In the genomic region with DNA sequence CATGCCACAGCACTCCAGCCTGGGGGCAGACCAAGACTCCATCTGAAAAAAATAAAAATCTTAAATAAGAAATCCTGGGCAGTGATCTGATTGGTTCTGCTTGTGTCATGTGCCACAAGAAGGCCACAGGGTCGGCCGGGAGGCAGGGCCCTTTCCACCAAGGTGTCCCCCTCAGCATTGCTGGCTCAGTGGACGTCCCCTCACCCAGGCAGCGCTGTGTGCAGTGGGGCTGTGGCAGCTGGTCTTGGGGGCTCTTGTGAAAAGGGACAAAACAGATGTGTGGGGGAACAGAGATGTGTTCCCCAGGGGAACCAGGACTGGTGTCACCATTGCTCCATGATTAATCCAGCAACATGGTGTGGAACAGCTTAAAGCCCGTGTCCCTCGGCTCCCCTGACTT, we compare ENCODE assay signal across 19 cellular contexts.
"Had no signal": no experiment of that assay in that cellular context is flagged by ENCODE, and none has a peak within 500 bp of the region (broad histone marks: within the 10 kb centered on the region; RNA-seq: fewer than 3 reads in every experiment).

No MANE protein-coding gene starts in this region.

- H3K4me3 ChIP-seq: dorsolateral prefrontal cortex, heart left ventricle, mucosa of descending colon, ovary, smooth muscle cell, uterus had no signal

- DNase-seq: cortex of kidney; dorsolateral prefrontal cortex; effector CD8-positive, alpha-beta T cell; heart left ventricle; left cardiac atrium; left ventricle myocardium superior; mucosa of descending colon; ovary; right cardiac atrium; stimulated activated CD4-positive, alpha-beta T cell treated with anti-CD3 and anti-CD28 coated beads, Interleukin-2, amount 100 ng/mL, for 48 hours; stimulated activated naive CD4-positive, alpha-beta T cell treated with Interleukin-2 at 50 U/mL for 16 hours; uterus had no signal

- H3K27me3 Mint-ChIP-seq: progenitor cell of endocrine pancreas, type B pancreatic cell had no signal

- H3K27ac Mint-ChIP-seq: naive thymus-derived CD8-positive, alpha-beta T cell; progenitor cell of endocrine pancreas; type B pancreatic cell had no signal

- H3K9me3 Mint-ChIP-seq: naive thymus-derived CD8-positive, alpha-beta T cell; type B pancreatic cell had no signal

- FAIRE-seq: endometrium, keratinocyte had no signal

- H3K4me3 Mint-ChIP-seq: naive thymus-derived CD8-positive, alpha-beta T cell; type B pancreatic cell had no signal

- ATAC-seq: esophagus mucosa; heart left ventricle; left cardiac atrium; left ventricle myocardium superior; mucosa of descending colon; naive thymus-derived CD8-positive, alpha-beta T cell; right cardiac atrium had no signal

- H3K36me3 Mint-ChIP-seq: naive thymus-derived CD8-positive, alpha-beta T cell; type B pancreatic cell had no signal

- H3K4me2 ChIP-seq: smooth muscle cell had no signal

- H3K27ac ChIP-seq: dorsolateral prefrontal cortex, heart left ventricle, ovary, uterus had no signal

- H3K4me1 Mint-ChIP-seq: naive thymus-derived CD8-positive, alpha-beta T cell had no signal

- H3K9me3 ChIP-seq: mucosa of descending colon, ovary, uterus had no signal

- H3K36me3 ChIP-seq: heart left ventricle, ovary, uterus had no signal

- H3K27me3 ChIP-seq: dorsolateral prefrontal cortex, heart left ventricle, ovary, uterus had no signal

- H3K4me1 ChIP-seq: uterus had no signal
